8 cellular contexts compared by ENCODE assay signal in the genomic region with DNA sequence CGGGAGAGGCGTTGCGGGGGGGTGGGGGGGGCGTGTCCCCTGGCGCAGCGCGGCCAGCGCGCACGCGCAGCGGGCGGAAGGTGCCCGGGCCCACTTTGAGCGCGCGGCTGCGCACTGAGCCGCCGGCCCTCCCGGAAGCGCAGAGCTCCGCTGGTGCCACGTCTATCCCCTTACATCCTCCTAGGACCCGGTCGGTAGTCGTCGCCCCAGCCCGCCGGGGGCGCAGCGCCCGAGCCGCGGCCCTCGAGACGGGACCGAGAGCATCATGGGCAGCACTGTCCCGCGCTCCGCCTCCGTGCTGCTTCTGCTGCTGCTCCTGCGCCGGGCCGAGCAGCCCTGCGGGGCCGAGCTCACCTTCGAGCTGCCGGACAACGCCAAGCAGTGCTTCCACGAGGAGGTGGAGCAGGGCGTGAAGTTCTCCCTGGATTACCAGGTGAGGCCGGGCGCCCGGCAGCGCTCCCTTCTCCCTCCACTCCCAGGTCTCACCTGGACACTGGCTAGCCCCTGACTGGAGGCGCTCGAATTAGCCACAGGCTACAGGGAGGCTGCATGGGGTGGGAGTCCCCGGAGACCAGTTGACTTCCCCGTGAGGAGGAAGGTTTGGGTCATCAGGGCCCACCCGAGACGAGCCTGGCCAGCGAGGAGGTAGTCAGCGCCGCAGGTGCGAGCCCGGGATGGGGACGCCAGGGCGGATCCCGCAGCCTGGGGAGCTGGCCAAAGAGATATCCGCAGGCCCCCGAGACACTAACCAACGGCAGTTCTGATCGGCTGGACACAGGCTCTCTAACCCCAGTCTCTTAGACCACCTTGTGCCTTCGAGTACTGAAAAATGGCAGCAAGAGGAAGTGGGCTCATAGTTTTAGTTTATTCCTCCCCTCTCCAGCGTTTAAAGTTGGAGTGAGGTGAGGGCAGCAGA. TPM values are rescaled to one million over a fixed set of nuclear protein-coding genes. Genes with fewer than 3 reads are reported as not detected.
DNase-seq lines count a peak whose midpoint lies in the region; ATAC-seq and TF ChIP-seq lines count a peak whose summit lies in the region.

Gene TMED3 (plus strand): TSS at position 128 of the 916 bp plus-strand sequence. CDS start 138 bp downstream, at position 266.

- H3K4me2 ChIP-seq in SU-DHL-6 (ENCODE audit: low read depth, low read length, poor library complexity, severe bottlenecking) = peak within 1 kb of the TSS; percentile 79

- no peaks in the 10 kb centered on the region for H3K9me2 ChIP-seq in SU-DHL-6 (replicated peaks; ENCODE audit: insufficient read depth, low read length)

- peak; percentile 52; the same call in 2 of the 3 replicates for TF ChIP-seq CTCF in GM12872 (IDR thresholded peaks at IDR 0.05; ENCODE audit: insufficient read depth, low read depth, low read length)
- TF ChIP-seq CTCF in SU-DHL-6 (IDR thresholded peaks at IDR 0.05; ENCODE audit: insufficient read depth, low read length, poor library complexity, severe bottlenecking) = no peak
- peak in 3 of 12 donors; percentile 7 to 38 (median 20) for TF ChIP-seq CTCF in heart left ventricle (IDR thresholded peaks at IDR 0.05)
- peak in 4 of 6 experiments; percentile 27 to 52 (median 38) for TF ChIP-seq CTCF in upper lobe of left lung (IDR thresholded peaks at IDR 0.05)

- DNase-seq in NCI-H1048 (lab: John Stamatoyannopoulos, UW) (peak; percentile 30), heart left ventricle (peak; percentile 49 to 87 (median 75)), posterior cingulate gyrus (peak; percentile 49 to 96 (median 64)), upper lobe of left lung (peak; percentile 79 to 96)
- peak; percentile 64 for DNase-seq in activated naive CD8-positive, alpha-beta T cell treated with anti-CD3 and anti-CD28 coated beads, Interleukin-2, amount 50 U/mL, for 16 hours (ENCODE audit: low read depth, low spot score)

- ATAC-seq in HG02588 (IDR thresholded peaks at IDR 0.05; ENCODE audit: unreplicated experiment) (peak; percentile 83), heart left ventricle (peak; percentile 71 to 95 (median 92)), upper lobe of left lung (ENCODE audit: low FRiP score in 2 of 2) (peak; percentile 85 to 97)

- H3K79me2 ChIP-seq in SU-DHL-6 (ENCODE audit: insufficient read depth, low read length) = peaks cover 24% of the 10 kb centered on the region

- H3K4me3 ChIP-seq in SU-DHL-6 (ENCODE audit: insufficient read depth, low read length, poor library complexity, severe bottlenecking) (peak within 1 kb of the TSS; percentile 89), heart left ventricle (peak within 1 kb of the TSS; percentile 57 to 98 (median 76)), upper lobe of left lung (peak within 1 kb of the TSS; percentile 62 to 84 (median 72))

- H3K9ac ChIP-seq in SU-DHL-6 (ENCODE audit: low read length) = peak within 1 kb of the TSS; percentile 89

- intact Hi-C loops in heart left ventricle (cut with DNase I) (loop anchor here in 1 of 10 donors (5.0 kb wide), 1 partner anchor 89 kb away; no protein-coding TSS in a partner anchor), posterior cingulate gyrus (cut with DNase I) (no loop called here)

- TF ChIP-seq POLR2A in heart left ventricle (IDR thresholded peaks at IDR 0.05) (no peak), upper lobe of left lung (IDR thresholded peaks at IDR 0.05) (peak in 1 of 4 donors; percentile 63)

- H3K9me3 ChIP-seq in SU-DHL-6 (ENCODE audit: insufficient read depth, low read length) (no peaks in the 10 kb centered on the region), heart left ventricle (no peaks in the 10 kb centered on the region), upper lobe of left lung (no peaks in the 10 kb centered on the region)

- H3K27me3 ChIP-seq in SU-DHL-6 (ENCODE audit: low read length) (0 out of 2 replicates have a peak, but pooled peaks cover 2% of the 10 kb centered on the region), heart left ventricle (peaks cover 0 to 5% (median 0%) of the 10 kb centered on the region in 9 donors), upper lobe of left lung (no peaks in the 10 kb centered on the region)

- TF ChIP-seq EP300 in upper lobe of left lung (IDR thresholded peaks at IDR 0.05) = no peak

- 1 to 3% (median 1%) methylated on average over 32 to 73 of the region's 76 CpGs for WGBS in heart left ventricle, 4 donors
- 0 to 1% methylated on average over 5 to 26 of the region's 76 CpGs for WGBS in upper lobe of left lung, 2 donors

- H2AFZ ChIP-seq in SU-DHL-6 (ENCODE audit: low read depth, low read length, severe bottlenecking) = peak within 1 kb of the TSS; percentile 99

- H3K4me1 ChIP-seq in heart left ventricle (peaks cover 0 to 17% (median 10%) of the 10 kb centered on the region in 12 donors), upper lobe of left lung (peaks cover 0 to 24% (median 12%) of the 10 kb centered on the region in 4 donors)

- H3F3A ChIP-seq in SU-DHL-6 (ENCODE audit: insufficient read depth) = 0 out of 2 replicates have a peak, but pooled peaks cover 6% of the 10 kb centered on the region

- H3K27ac ChIP-seq in SU-DHL-6 (ENCODE audit: low read depth, low read length) (peak within 1 kb of the TSS; percentile 46), heart left ventricle (peak within 1 kb of the TSS in 3 of 12 donors; percentile 11 to 51 (median 48)), upper lobe of left lung (peak within 1 kb of the TSS in 3 of 4 donors; percentile 15 to 73 (median 70))

- H4K20me1 ChIP-seq in SU-DHL-6 (ENCODE audit: low read depth, low read length) = no peaks in the 10 kb centered on the region

- H3K36me3 ChIP-seq in SU-DHL-6 (ENCODE audit: low read length) (0 out of 2 replicates have a peak, but pooled peaks cover 5% of the 10 kb centered on the region), heart left ventricle (peaks cover 0 to 29% (median 22%) of the 10 kb centered on the region in 9 donors), upper lobe of left lung (peaks cover 3 to 22% (median 13%) of the 10 kb centered on the region in 4 donors)

RNA-seq across cellular contexts. Expression of gene TMED3, which starts in this region (rescaled TPM):
- total RNA-seq in heart left ventricle (10 to 100 TPM; 18.0 to 48.2 (median 24.6) TPM), upper lobe of left lung (10 to 100 TPM; 28.3 to 57.5 (median 49.9) TPM)
- 10 to 100 TPM; 16.5 to 40.4 TPM for polyA plus RNA-seq in heart left ventricle

Comparison
In these comparisons a context has a peak if more than half of its experiments do, and no peak if none do; other contexts are left out.
1. DNase-seq: peak in every context shown above with its lines; median percentile 88 in upper lobe of left lung; 75 in heart left ventricle; 64 in posterior cingulate gyrus; 64 in activated naive CD8-positive, alpha-beta T cell treated with anti-CD3 and anti-CD28 coated beads, Interleukin-2, amount 50 U/mL, for 16 hours; 30 in NCI-H1048.